ENCODE assay signal across 1 cellular context in genomic region chr9:115946530-115946929, GRCh38.
TF ChIP-seq lines count a peak whose summit lies in the region.

No MANE protein-coding gene starts in this region.

TF ChIP-seq in HepG2, 621 proteins besides CTCF, POLR2A, EP300 and RAD21 (continued from another document and continues in another):
- TF ChIP-seq TFAP4 (IDR thresholded peaks at IDR 0.05; ENCODE audit: borderline replicate concordance, low read depth) (peak; percentile 82; the same call in 1 of the 2 replicates), FOXM1 (CRISPR knock-in tag; IDR thresholded peaks at IDR 0.05) (no peak), NPAS2 (CRISPR knock-in tag; IDR thresholded peaks at IDR 0.05; ENCODE audit: borderline replicate concordance) (no peak), RERE (CRISPR knock-in tag; IDR thresholded peaks at IDR 0.05; ENCODE audit: low read depth) (no peak), ZFP36 (IDR thresholded peaks at IDR 0.05; ENCODE audit: borderline replicate concordance, low read depth, low read length, partially characterized antibody) (no peak), RFX1 (IDR thresholded peaks at IDR 0.05) (no peak), ZSCAN12 (CRISPR knock-in tag; IDR thresholded peaks at IDR 0.05) (no peak), IRF2 (CRISPR knock-in tag; IDR thresholded peaks at IDR 0.05) (peak; percentile 58; the same call in 1 of the 2 replicates), ZNF484 (CRISPR knock-in tag; IDR thresholded peaks at IDR 0.05; ENCODE audit: borderline replicate concordance, low read depth) (no peak), ZBTB8A (CRISPR knock-in tag; IDR thresholded peaks at IDR 0.05; ENCODE audit: borderline replicate concordance, low read depth) (no peak), ARNTL (CRISPR knock-in tag; IDR thresholded peaks at IDR 0.05) (no peak), FOSL2 (CRISPR knock-in tag; IDR thresholded peaks at IDR 0.05) (peak; percentile 75), ZNF143 (CRISPR knock-in tag; IDR thresholded peaks at IDR 0.05) (no peak), FOXA1 (IDR thresholded peaks at IDR 0.05) (peak; percentile 68), FOXA1 (CRISPR knock-in tag; IDR thresholded peaks at IDR 0.05) (peak; percentile 96), IRX3 (CRISPR knock-in tag; IDR thresholded peaks at IDR 0.05; ENCODE audit: borderline replicate concordance, low read depth) (no peak), HDAC6 (IDR thresholded peaks at IDR 0.05; ENCODE audit: low read depth, low read length) (no peak), GPBP1L1 (CRISPR knock-in tag; IDR thresholded peaks at IDR 0.05) (no peak), SOX5 (CRISPR knock-in tag; IDR thresholded peaks at IDR 0.05; ENCODE audit: borderline replicate concordance) (peak; percentile 94), SRSF4 (IDR thresholded peaks at IDR 0.05; ENCODE audit: low read depth, low read length, poor library complexity, severe bottlenecking) (no peak), DZIP1 (CRISPR knock-in tag; IDR thresholded peaks at IDR 0.05) (no peak), KLF6 (CRISPR knock-in tag; IDR thresholded peaks at IDR 0.05) (0 out of 2 replicates have a peak, but pooled peaks have one; percentile 30), TAF15 (IDR thresholded peaks at IDR 0.05; ENCODE audit: low read depth, low read length, poor library complexity, severe bottlenecking) (no peak), KLF16 (CRISPR knock-in tag; IDR thresholded peaks at IDR 0.05) (peak in 1 of 2 experiments; percentile 77; a peak in 1 of 4 replicates), HDAC2 (CRISPR knock-in tag; IDR thresholded peaks at IDR 0.05) (peak; percentile 51), EHMT2 (IDR thresholded peaks at IDR 0.05; ENCODE audit: borderline replicate concordance, low read depth, low read length) (no peak), ZNF280D (CRISPR knock-in tag; IDR thresholded peaks at IDR 0.05) (no peak), MYNN (CRISPR knock-in tag; IDR thresholded peaks at IDR 0.05; ENCODE audit: low read depth) (no peak), GATAD1 (CRISPR knock-in tag; IDR thresholded peaks at IDR 0.05) (0 out of 2 replicates have a peak, but pooled peaks have one; percentile 24), GMEB2 (CRISPR knock-in tag; IDR thresholded peaks at IDR 0.05; ENCODE audit: low read depth) (no peak), ZBTB10 (CRISPR knock-in tag; IDR thresholded peaks at IDR 0.05; ENCODE audit: borderline replicate concordance) (no peak), ZNF746 (CRISPR knock-in tag; IDR thresholded peaks at IDR 0.05) (no peak), PRDM4 (CRISPR knock-in tag; IDR thresholded peaks at IDR 0.05; ENCODE audit: borderline replicate concordance) (no peak), NFIB (CRISPR knock-in tag; IDR thresholded peaks at IDR 0.05; ENCODE audit: borderline replicate concordance) (no peak), RCOR2 (CRISPR knock-in tag; IDR thresholded peaks at IDR 0.05) (peak; percentile 69), ZNF253 (CRISPR knock-in tag; IDR thresholded peaks at IDR 0.05; ENCODE audit: borderline replicate concordance) (no peak), RBAK (CRISPR knock-in tag; IDR thresholded peaks at IDR 0.05) (no peak), HNF1B (CRISPR knock-in tag; IDR thresholded peaks at IDR 0.05) (0 out of 2 replicates have a peak, but pooled peaks have one; percentile 24)
